ENCODE assay signal across 1 cellular context in genomic region chr20:31449511-31450128, GRCh38.
TF ChIP-seq lines count a peak whose summit lies in the region.

No MANE protein-coding gene starts in this region.

TF ChIP-seq in HepG2, 621 proteins besides CTCF, POLR2A, EP300 and RAD21 (continued from another document):
- TF ChIP-seq, protein P1, sequence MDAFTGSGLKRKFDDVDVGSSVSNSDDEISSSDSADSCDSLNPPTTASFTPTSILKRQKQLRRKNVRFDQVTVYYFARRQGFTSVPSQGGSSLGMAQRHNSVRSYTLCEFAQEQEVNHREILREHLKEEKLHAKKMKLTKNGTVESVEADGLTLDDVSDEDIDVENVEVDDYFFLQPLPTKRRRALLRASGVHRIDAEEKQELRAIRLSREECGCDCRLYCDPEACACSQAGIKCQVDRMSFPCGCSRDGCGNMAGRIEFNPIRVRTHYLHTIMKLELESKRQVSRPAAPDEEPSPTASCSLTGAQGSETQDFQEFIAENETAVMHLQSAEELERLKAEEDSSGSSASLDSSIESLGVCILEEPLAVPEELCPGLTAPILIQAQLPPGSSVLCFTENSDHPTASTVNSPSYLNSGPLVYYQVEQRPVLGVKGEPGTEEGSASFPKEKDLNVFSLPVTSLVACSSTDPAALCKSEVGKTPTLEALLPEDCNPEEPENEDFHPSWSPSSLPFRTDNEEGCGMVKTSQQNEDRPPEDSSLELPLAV (CRISPR knock-in tag; conservative IDR thresholded peaks at IDR 0.05; ENCODE audit: low read depth), result no peak
- TF ChIP-seq ZZZ3 (CRISPR knock-in tag; IDR thresholded peaks at IDR 0.05; ENCODE audit: borderline replicate concordance), result no peak
- TF ChIP-seq GTF3A (CRISPR knock-in tag; conservative IDR thresholded peaks at IDR 0.05), result no peak
- no peak for TF ChIP-seq DNMT3B (CRISPR knock-in tag; conservative IDR thresholded peaks at IDR 0.05)
- no peak for TF ChIP-seq PTBP1 (IDR thresholded peaks at IDR 0.05; ENCODE audit: low read depth, low read length, poor library complexity, severe bottlenecking)
- no peak for TF ChIP-seq NFIB (CRISPR knock-in tag; IDR thresholded peaks at IDR 0.05; ENCODE audit: borderline replicate concordance)
- TF ChIP-seq ZNF34 (CRISPR knock-in tag; IDR thresholded peaks at IDR 0.05; ENCODE audit: borderline replicate concordance), result no peak
- TF ChIP-seq ZNF292 (CRISPR knock-in tag; IDR thresholded peaks at IDR 0.05; ENCODE audit: borderline replicate concordance, low read depth), result peak; percentile 64; the same call in 1 of the 2 replicates
